20 cellular contexts compared by ENCODE assay signal in the genomic region with DNA sequence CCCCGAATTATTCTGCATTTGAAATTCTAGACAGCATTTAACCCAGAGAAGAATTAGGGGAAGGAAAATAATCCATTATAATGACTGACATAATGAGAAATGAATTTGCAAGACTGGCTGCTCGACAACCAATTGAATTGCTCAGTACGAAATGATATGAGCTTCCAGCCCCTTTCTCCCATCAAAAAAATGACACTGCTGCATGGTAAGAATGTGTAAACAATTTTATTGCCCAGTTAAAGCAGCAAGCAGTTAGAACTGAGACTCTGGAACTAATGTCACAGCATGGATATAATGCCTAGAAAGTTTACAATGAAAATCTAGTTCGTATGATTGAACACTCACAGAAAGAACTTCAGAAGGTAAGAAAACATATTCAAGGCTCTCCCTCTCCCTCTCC.
"Had no signal": no experiment of that assay in that cellular context is flagged by ENCODE, and none has a peak within 500 bp of the region (broad histone marks: within the 10 kb centered on the region; RNA-seq: fewer than 3 reads in every experiment).

No MANE protein-coding gene starts in this region.

- H3K27ac ChIP-seq: WERI-Rb-1 had no signal

- DNase-seq: activated CD4-positive, alpha-beta memory T cell treated with anti-CD3 and anti-CD28 coated beads, Interleukin-2, amount 10 ng/mL, durations not matched to agents 7 days and 5 days; activated CD4-positive, alpha-beta T cell treated with anti-CD3 and anti-CD28 coated beads for 36 hours; activated CD4-positive, alpha-beta T cell treated with anti-CD3 and anti-CD28 coated beads, Interleukin-2, amount 50 U/mL, for 1 hour; activated gamma-delta T cell; activated naive CD4-positive, alpha-beta T cell treated with anti-CD3 and anti-CD28 coated beads for 36 hours; activated T-cell treated with anti-CD3 and anti-CD28 coated beads for 4 hours; activated T-cell treated with anti-CD3 and anti-CD28 coated beads, Interleukin-2, amount 50 U/mL, for 48 hours; amygdala; Karpas-422; NCI-H1105 treated with DMSO at 0.1 percent for 48 hours; NCI-H1436 treated with DMSO at 0.1 percent for 48 hours; NCI-H187; NCI-H2107; NCI-H2171 treated with DMSO at 0.1 percent for 48 hours; NCI-H226; NCI-H82; SHP77 treated with DMSO at 0.1 percent for 48 hours; T-helper 9 cell; WERI-Rb-1 had no signal

- H3K36me3 ChIP-seq: WERI-Rb-1 had no signal

- ATAC-seq: activated CD4-positive, alpha-beta T cell treated with anti-CD3 and anti-CD28 coated beads for 36 hours; activated T-helper 17 cell treated with anti-CD3 and anti-CD28 coated beads, Interleukin-2, amount 50 U/mL, for 72 hours had no signal
